ENCODE assay signal across 1 cellular context in genomic region chr15:67048281-67049279, GRCh38.
A peak's percentile ranks its signal among the peaks of the same experiment; 100 is the strongest.
TF ChIP-seq lines count a peak whose summit lies in the region.

No MANE protein-coding gene starts in this region.

TF ChIP-seq in HEK293, 187 proteins besides CTCF, POLR2A, EP300 and RAD21 (continued from another document):
- no peak for TF ChIP-seq ZBTB49 (tag by site-specific recombination; IDR thresholded peaks at IDR 0.05; ENCODE audit: low read depth)
- no peak for TF ChIP-seq OSR2 (tag by site-specific recombination; IDR thresholded peaks at IDR 0.05)
- no peak for TF ChIP-seq ZNF610 (tag by site-specific recombination; IDR thresholded peaks at IDR 0.05; ENCODE audit: borderline replicate concordance)
- TF ChIP-seq KLF1 (tag by site-specific recombination; IDR thresholded peaks at IDR 0.05), result no peak
- no peak for TF ChIP-seq ZNF19 (tag by site-specific recombination; IDR thresholded peaks at IDR 0.05; ENCODE audit: low read depth)
- TF ChIP-seq ZBTB8A (tag by site-specific recombination; IDR thresholded peaks at IDR 0.05), result no peak
- TF ChIP-seq ZXDB (tag by site-specific recombination; IDR thresholded peaks at IDR 0.05), result peak; percentile 61
- TF ChIP-seq SCRT2 (tag by site-specific recombination; IDR thresholded peaks at IDR 0.05), result no peak
- TF ChIP-seq ZNF184 (tag by site-specific recombination; IDR thresholded peaks at IDR 0.05), result peak; percentile 41; the same call in 1 of the 2 replicates
- TF ChIP-seq SETDB1 (IDR thresholded peaks at IDR 0.05; ENCODE audit: insufficient read length, low read length), result no peak
- TF ChIP-seq KLF10 (tag by site-specific recombination; IDR thresholded peaks at IDR 0.05), result peak; percentile 22; the same call in 1 of the 2 replicates
- TF ChIP-seq ZBTB6 (tag by site-specific recombination; IDR thresholded peaks at IDR 0.05), result no peak
- TF ChIP-seq FEZF1 (tag by site-specific recombination; IDR thresholded peaks at IDR 0.05), result no peak
- no peak for TF ChIP-seq ZNF146 (tag by site-specific recombination; IDR thresholded peaks at IDR 0.05)
- TF ChIP-seq ZIC2 (tag by site-specific recombination; IDR thresholded peaks at IDR 0.05), result no peak
- TF ChIP-seq ZNF654 (tag by site-specific recombination; IDR thresholded peaks at IDR 0.05; ENCODE audit: low read depth), result no peak
- no peak for TF ChIP-seq ZNF292 (tag by site-specific recombination; IDR thresholded peaks at IDR 0.05; ENCODE audit: borderline replicate concordance, low read depth)
- TF ChIP-seq ZNF202 (tag by site-specific recombination; IDR thresholded peaks at IDR 0.05; ENCODE audit: borderline replicate concordance), result no peak
- TF ChIP-seq KLF17 (tag by site-specific recombination; IDR thresholded peaks at IDR 0.05), result peak; percentile 83
- no peak for TF ChIP-seq KLF16 (tag by site-specific recombination; IDR thresholded peaks at IDR 0.05)
- TF ChIP-seq ZNF561 (tag by site-specific recombination; IDR thresholded peaks at IDR 0.05; ENCODE audit: borderline replicate concordance), result no peak
- TF ChIP-seq ZNF549 (tag by site-specific recombination; IDR thresholded peaks at IDR 0.05), result no peak
- peak; percentile 38; the same call in 1 of the 2 replicates for TF ChIP-seq ZNF362 (tag by site-specific recombination; IDR thresholded peaks at IDR 0.05)
- no peak for TF ChIP-seq ZNF558 (tag by site-specific recombination; IDR thresholded peaks at IDR 0.05)
- TF ChIP-seq MYNN (tag by site-specific recombination; IDR thresholded peaks at IDR 0.05; ENCODE audit: borderline replicate concordance), result no peak
- TF ChIP-seq INSM2 (tag by site-specific recombination; IDR thresholded peaks at IDR 0.05), result no peak
- no peak for TF ChIP-seq ZNF510 (tag by site-specific recombination; IDR thresholded peaks at IDR 0.05; ENCODE audit: insufficient replicate concordance)
TF ChIP-seq in HEK293: peak in this region for 15.
